Comparison of ENCODE assay signal across 9 cellular contexts in genomic region chr7:150451097-150451793, GRCh38. TPM values are rescaled to one million over a fixed set of nuclear protein-coding genes. Genes with fewer than 3 reads are reported as not detected.
DNase-seq lines count a peak whose midpoint lies in the region; ATAC-seq and TF ChIP-seq lines count a peak whose summit lies in the region.
"Had no signal": no experiment of that assay in that cellular context is flagged by ENCODE, and none has a peak within 500 bp of the region (broad histone marks: within the 10 kb centered on the region; RNA-seq: fewer than 3 reads in every experiment).

No MANE protein-coding gene starts in this region.

- DNase-seq in activated naive CD4-positive, alpha-beta T cell treated with anti-CD3 and anti-CD28 coated beads, Interleukin-2, amount 50 U/mL, for 16 hours: peak; percentile 61
- DNase-seq in mesenteric fat pad (ENCODE audit: low spot score): peak; percentile 80
- DNase-seq in stimulated activated naive CD4-positive, alpha-beta T cell (lab: John Stamatoyannopoulos, UW): peak; percentile 61 to 75 (median 70)
- no peak for DNase-seq in iPS-NIHi7 (ENCODE audit: extremely low spot score)
- no peak for DNase-seq in mammary epithelial cell

- H3K4me3 ChIP-seq in Loucy (ENCODE audit: low read length, poor library complexity, severe bottlenecking) (no peak overlapping the region), mammary epithelial cell (replicated peaks in 1 of 3; ENCODE audit: insufficient read depth in 1 of 3, low read depth in 2 of 3, low read length in 3 of 3) (no peak overlapping the region)

- H3K9me3 ChIP-seq in Loucy (ENCODE audit: insufficient read depth, low read depth, low read length): no peaks in the 10 kb centered on the region; the same call in 1 of the 2 replicates
- peaks cover under 1% of the 10 kb centered on the region for H3K9me3 ChIP-seq in mammary epithelial cell (replicated peaks; ENCODE audit: insufficient read depth, low read length)

- no peaks in the 10 kb centered on the region for H3K9me2 ChIP-seq in Loucy (replicated peaks; ENCODE audit: low read depth, low read length)

- peak; percentile 29 for TF ChIP-seq POLR2A in GM19193 (IDR thresholded peaks at IDR 0.05; ENCODE audit: extremely low read depth, insufficient read depth, insufficient read length)

- intact Hi-C loops in mammary epithelial cell (cut with micrococcal nuclease): no loop called here

- H2AFZ ChIP-seq in Loucy (ENCODE audit: low read length) (peak overlapping the region; percentile 53; the same call in 1 of the 2 replicates), mammary epithelial cell (ENCODE audit: low read depth, low read length) (no peak overlapping the region)

- H3K36me3 ChIP-seq in Loucy (ENCODE audit: insufficient read depth, low read length) (no peaks in the 10 kb centered on the region), mammary epithelial cell (ENCODE audit: insufficient read depth, low read length) (no peaks in the 10 kb centered on the region)

- no peak overlapping the region for H3K27ac ChIP-seq in mammary epithelial cell (ENCODE audit: insufficient read depth, low read depth, low read length)
- H3K27ac ChIP-seq: epithelial cell of prostate had no signal

- H3K4me2 ChIP-seq in Loucy (ENCODE audit: low read depth, low read length, poor library complexity, severe bottlenecking) (peak overlapping the region; percentile 15), mammary epithelial cell (ENCODE audit: insufficient read depth, low read depth, low read length) (no peak overlapping the region)

- H3K9ac ChIP-seq in Loucy (ENCODE audit: low read depth, low read length, poor library complexity, severe bottlenecking) (peak overlapping the region; percentile 46), mammary epithelial cell (ENCODE audit: insufficient read depth, low read length) (no peak overlapping the region)

- dilution Hi-C loops in mammary epithelial cell (cut with HindIII; ENCODE audit: low sequenced_read_pairs): no loop called here

- WGBS in mammary epithelial cell (ENCODE audit: low coverage, missing lambda C conversion rate): 85% methylated on average over 8 of the region's 19 CpGs

- H3K4me1 ChIP-seq in Loucy (ENCODE audit: insufficient read depth, low read length, poor library complexity, severe bottlenecking): peaks cover 48% of the 10 kb centered on the region
- H3K4me1 ChIP-seq in mammary epithelial cell (ENCODE audit: insufficient read depth, low read length): no peaks in the 10 kb centered on the region

- no peaks in the 10 kb centered on the region for H3F3A ChIP-seq in Loucy (ENCODE audit: low read depth)

- H4K20me1 ChIP-seq in Loucy (ENCODE audit: insufficient read depth, low read length, poor library complexity, severe bottlenecking): no peaks in the 10 kb centered on the region
- H4K20me1 ChIP-seq in mammary epithelial cell (ENCODE audit: insufficient read depth, low read length): no peaks in the 10 kb centered on the region

- no peaks in the 10 kb centered on the region for H3K79me2 ChIP-seq in Loucy (ENCODE audit: insufficient read depth, low read length)
- no peaks in the 10 kb centered on the region for H3K79me2 ChIP-seq in mammary epithelial cell (ENCODE audit: insufficient read depth, low read length)

- H3K27me3 ChIP-seq in Loucy (ENCODE audit: insufficient read depth, low read length, poor library complexity, severe bottlenecking): no peaks in the 10 kb centered on the region
- H3K27me3 ChIP-seq in mammary epithelial cell (ENCODE audit: insufficient read depth, low read length): peaks cover 2% of the 10 kb centered on the region

- ATAC-seq in HG03457 (IDR thresholded peaks at IDR 0.05; ENCODE audit: unreplicated experiment): no peak

- TF ChIP-seq CTCF in Loucy (conservative IDR thresholded peaks at IDR 0.05; ENCODE audit: low read length) (peak; percentile 28; the same call in 1 of the 2 replicates), mammary epithelial cell (conservative IDR thresholded peaks at IDR 0.05 in 1 of 2, IDR thresholded peaks at IDR 0.05 in 1 of 2; ENCODE audit: extremely low read depth in 1 of 2, insufficient read depth in 1 of 2, low read depth in 1 of 2, low read length in 2 of 2) (no peak)

- in situ Hi-C loops in mammary epithelial cell (cut with MboI; ENCODE audit: low sequenced_read_pairs in 2 of 2): loop anchor here in 1 of 2 donors (10.0 kb wide), 1 partner anchor 284 kb away; the partner anchor contains the start of gene GIMAP5

- no TSS peak for BruUV-seq in mammary epithelial cell (replicated peaks; lab: Mats Ljungman, UMichigan)

- CTCF ChIA-PET in mammary epithelial cell (lab: Charles Lee; ENCODE audit: low non-redundant PET): no interaction called here

RNA-seq across cellular contexts. Expression of gene GIMAP8, which starts 0.8 kb away (rescaled TPM):
- total RNA-seq in mesenteric fat pad: 22.0 TPM
- total RNA-seq in mammary epithelial cell: 1 to 10 TPM in 1 of 2 donors, not detected in 1; 3.6 TPM
- polyA plus RNA-seq in mammary epithelial cell: 1.2 TPM
- not detected for polyA minus RNA-seq in mammary epithelial cell

Comparison
In these comparisons a context has a peak if more than half of its experiments do, and no peak if none do; other contexts are left out.
1. DNase-seq: peak in activated naive CD4-positive, alpha-beta T cell treated with anti-CD3 and anti-CD28 coated beads, Interleukin-2, amount 50 U/mL, for 16 hours (single experiment), mesenteric fat pad (single experiment) and stimulated activated naive CD4-positive, alpha-beta T cell (6 of 6); none in iPS-NIHi7 (single experiment) and mammary epithelial cell (single experiment).